In the genomic region with DNA sequence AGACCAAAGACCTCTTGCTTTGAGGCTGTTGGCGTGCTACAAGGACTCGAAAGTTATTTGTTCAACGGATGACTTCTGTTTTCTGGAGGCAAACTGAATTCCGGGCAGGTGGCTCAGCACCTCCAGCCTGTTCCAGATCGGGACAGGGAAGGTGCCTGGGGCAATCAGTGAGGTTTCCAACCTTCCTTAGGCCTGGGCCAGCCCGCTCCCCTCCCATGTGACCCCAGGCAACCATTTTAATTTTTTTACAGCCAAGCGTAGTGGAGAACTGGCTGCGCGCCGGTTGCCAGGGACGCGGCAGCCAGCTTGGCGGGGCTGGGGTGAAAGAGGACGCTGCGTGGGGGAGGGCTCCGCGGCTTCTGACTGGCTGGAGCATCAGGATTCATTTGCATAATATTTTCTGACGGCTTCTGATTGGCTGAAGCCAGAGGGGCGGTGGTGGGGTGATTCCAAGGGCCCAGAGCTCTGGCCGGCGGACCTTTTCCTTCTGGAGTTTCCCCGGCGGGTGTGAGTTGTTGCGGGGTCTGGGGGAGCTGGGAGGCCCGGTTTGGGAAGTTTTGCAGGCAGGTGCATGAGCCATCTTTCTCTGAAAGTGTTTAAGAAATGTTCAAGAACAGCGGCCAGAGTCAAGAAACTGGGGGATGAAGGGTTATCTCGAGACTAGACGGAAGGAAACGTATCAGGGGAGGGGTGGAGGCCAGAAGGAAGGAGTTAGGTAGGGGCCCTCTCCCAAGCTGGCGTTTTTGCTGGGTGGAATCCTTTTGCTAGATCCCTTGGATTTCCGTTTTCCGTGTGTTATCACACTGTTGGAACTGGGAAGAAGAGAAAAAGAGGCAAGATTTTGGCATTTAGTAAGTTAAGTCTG, we compare ENCODE assay signal across 8 cellular contexts. TPM values are rescaled to one million over a fixed set of nuclear protein-coding genes. Genes with fewer than 3 reads are reported as not detected.
DNase-seq lines count a peak whose midpoint lies in the region; ATAC-seq and TF ChIP-seq lines count a peak whose summit lies in the region.

Gene MID1IP1 (plus strand): TSS at position 479 of the 865 bp plus-strand sequence. CDS start 3,488 bp downstream, outside the sequence.

- TF ChIP-seq CTCF in 22Rv1 (IDR thresholded peaks at IDR 0.05) (no peak), mucosa of descending colon (IDR thresholded peaks at IDR 0.05) (no peak)

- peak within 1 kb of the TSS; percentile 94 for H3K27ac Mint-ChIP-seq in stimulated activated effector memory CD8-positive, alpha-beta T cell treated with anti-CD3 and anti-CD28 coated beads, Interleukin-12 subunit alpha, Interleukin-12 subunit beta, amount 100 ng/mL, for 72 hours

- H3K4me3 Mint-ChIP-seq in stimulated activated effector memory CD8-positive, alpha-beta T cell treated with anti-CD3 and anti-CD28 coated beads, Interleukin-12 subunit alpha, Interleukin-12 subunit beta, amount 100 ng/mL, for 72 hours: peak within 1 kb of the TSS; percentile 93

- intact Hi-C loops in mucosa of descending colon (cut with DNase I, micrococcal nuclease): no loop called here

- peak within 1 kb of the TSS; percentile 88 for H3K27ac ChIP-seq in 22Rv1

- H3K9me3 ChIP-seq in mucosa of descending colon: no peaks in the 10 kb centered on the region

- H3K4me1 ChIP-seq in mucosa of descending colon (ENCODE audit: low read depth): no peaks in the 10 kb centered on the region

- no peaks in the 10 kb centered on the region for H3K36me3 ChIP-seq in mucosa of descending colon (ENCODE audit: low read depth)

- H3K4me1 Mint-ChIP-seq in stimulated activated effector memory CD8-positive, alpha-beta T cell treated with anti-CD3 and anti-CD28 coated beads, Interleukin-12 subunit alpha, Interleukin-12 subunit beta, amount 100 ng/mL, for 72 hours: peaks cover 8% of the 10 kb centered on the region

- DNase-seq in HT-29 (ENCODE audit: low spot score) (peak; percentile 77), OCI-M1 (lab: John Stamatoyannopoulos, UW) (peak; percentile 94), mucosa of descending colon (peak; percentile 90 to 93 (median 91))
- peak; percentile 32 to 53 for DNase-seq in activated T-helper 1 cell treated with anti-CD3 and anti-CD28 coated beads, Interleukin-2, amount 50 U/mL, for 16 hours (ENCODE audit: low read depth in 1 of 2, low spot score in 1 of 2)
- DNase-seq in stimulated activated effector memory CD8-positive, alpha-beta T cell treated with anti-CD3 and anti-CD28 coated beads, Interleukin-12 subunit alpha, Interleukin-12 subunit beta, amount 100 ng/mL, for 72 hours (ENCODE audit: low spot score in 2 of 2): peak; percentile 26 to 62

- in situ Hi-C loops in GM18951 (cut with MboI; ENCODE audit: low sequenced_read_pairs, unreplicated experiment): no loop called here

- H3K36me3 Mint-ChIP-seq in stimulated activated effector memory CD8-positive, alpha-beta T cell treated with anti-CD3 and anti-CD28 coated beads, Interleukin-12 subunit alpha, Interleukin-12 subunit beta, amount 100 ng/mL, for 72 hours: peaks cover 26% of the 10 kb centered on the region

- peak; percentile 67 for TF ChIP-seq POLR2A in GM18951 (IDR thresholded peaks at IDR 0.05; ENCODE audit: extremely low read depth, insufficient read depth, insufficient read length)

- H3K9me3 Mint-ChIP-seq in stimulated activated effector memory CD8-positive, alpha-beta T cell treated with anti-CD3 and anti-CD28 coated beads, Interleukin-12 subunit alpha, Interleukin-12 subunit beta, amount 100 ng/mL, for 72 hours: no peaks in the 10 kb centered on the region

- no peak within 1 kb of the TSS for H3K4me3 ChIP-seq in mucosa of descending colon

- ATAC-seq in esophagus mucosa: peak; percentile 76
- peak; percentile 75 for ATAC-seq in mucosa of descending colon
- ATAC-seq in stimulated activated effector memory CD8-positive, alpha-beta T cell treated with anti-CD3 and anti-CD28 coated beads, Interleukin-12 subunit alpha, Interleukin-12 subunit beta, amount 100 ng/mL, for 72 hours: peak; percentile 73

RNA-seq across cellular contexts. Expression of gene MID1IP1, which starts in this region (rescaled TPM):
- total RNA-seq in HT-29 (2014; rRNA removed; shearing (Covaris generic)): 59.2 and 66.5 TPM in 2 replicates
- total RNA-seq in esophagus mucosa (47.6 TPM), mucosa of descending colon (10 to 100 TPM; 22.2 to 59.7 (median 34.4) TPM)

Comparison
In these comparisons a context has a peak if more than half of its experiments do, and no peak if none do; other contexts are left out.
1. DNase-seq: peak in every context shown above with its lines; median percentile 94 in OCI-M1; 91 in mucosa of descending colon; 77 in HT-29; 44 in stimulated activated effector memory CD8-positive, alpha-beta T cell treated with anti-CD3 and anti-CD28 coated beads, Interleukin-12 subunit alpha, Interleukin-12 subunit beta, amount 100 ng/mL, for 72 hours; 42 in activated T-helper 1 cell treated with anti-CD3 and anti-CD28 coated beads, Interleukin-2, amount 50 U/mL, for 16 hours.